In genomic region chr2:101732773-101733256, GRCh38 we compare ENCODE assay signal across 12 cellular contexts. TPM values are rescaled to one million over a fixed set of nuclear protein-coding genes. Genes with fewer than 3 reads are reported as not detected.
DNase-seq lines count a peak whose midpoint lies in the region; ATAC-seq and TF ChIP-seq lines count a peak whose summit lies in the region.
"Had no signal": no experiment of that assay in that cellular context is flagged by ENCODE, and none has a peak within 500 bp of the region (broad histone marks: within the 10 kb centered on the region; RNA-seq: fewer than 3 reads in every experiment).

No MANE protein-coding gene starts in this region.

- DNase-seq in cardiac muscle cell (ENCODE audit: low read depth in 1 of 2, low spot score in 1 of 2) (no peak), left ventricle myocardium superior (no peak), psoas muscle (no peak), mucosa of gallbladder (ENCODE audit: low spot score) (no peak), NOMO-1 treated with dmso at 0.1 percent for 144 hours (lab: John Stamatoyannopoulos, UW; ENCODE audit: unreplicated experiment) (no peak), COR-L47 (lab: John Stamatoyannopoulos, UW) (no peak)
- DNase-seq: activated effector memory CD4-positive, alpha-beta T cell treated with anti-CD3 and anti-CD28 coated beads, Interleukin-2, amount 50 U/mL, for 16 hours; body of pancreas; NCI-H1417 treated with DMSO at 0.1 percent for 48 hours had no signal

- no peaks in the 10 kb centered on the region for H3K27me3 Mint-ChIP-seq in IgD-negative memory B cell
- H3K27me3 Mint-ChIP-seq in dendritic cell treated with granulocyte-macrophage colony-stimulating factor and Interleukin-4, amounts not matched to agents 40 ng/mL and 50 ng/mL, for 4 days = no peaks in the 10 kb centered on the region

- H3K4me1 ChIP-seq in cardiac muscle cell (ENCODE audit: low read depth) (peaks cover 41% of the 10 kb centered on the region), psoas muscle (peaks cover 71% of the 10 kb centered on the region)

- intact Hi-C loops in left ventricle myocardium superior (cut with micrococcal nuclease) (no loop called here), psoas muscle (cut with DNase I) (no loop called here)
- intact Hi-C loops in dendritic cell treated with granulocyte-macrophage colony-stimulating factor and Interleukin-4, amounts not matched to agents 40 ng/mL and 50 ng/mL, for 4 days (cut with micrococcal nuclease) = no loop called here

- peak overlapping the region in 1 of 3 donors; percentile 66 for H3K27ac Mint-ChIP-seq in IgD-negative memory B cell
- peak overlapping the region; percentile 2 for H3K27ac Mint-ChIP-seq in dendritic cell treated with granulocyte-macrophage colony-stimulating factor and Interleukin-4, amounts not matched to agents 40 ng/mL and 50 ng/mL, for 4 days

- H3K36me3 Mint-ChIP-seq in IgD-negative memory B cell = peaks cover 2% of the 10 kb centered on the region
- no peaks in the 10 kb centered on the region for H3K36me3 Mint-ChIP-seq in dendritic cell treated with granulocyte-macrophage colony-stimulating factor and Interleukin-4, amounts not matched to agents 40 ng/mL and 50 ng/mL, for 4 days (ENCODE audit: low read depth)

- H3K27me3 ChIP-seq in cardiac muscle cell (no peaks in the 10 kb centered on the region), psoas muscle (ENCODE audit: insufficient read depth in 3 of 3, low read length in 2 of 3) (no peaks in the 10 kb centered on the region)
- H3K27me3 ChIP-seq: body of pancreas had no signal

- H3K27ac ChIP-seq in cardiac muscle cell (peak overlapping the region; percentile 56), psoas muscle (peak overlapping the region; percentile 85)
- H3K27ac ChIP-seq: body of pancreas had no signal

- H3K9me3 Mint-ChIP-seq in IgD-negative memory B cell = no peaks in the 10 kb centered on the region
- H3K9me3 Mint-ChIP-seq in dendritic cell treated with granulocyte-macrophage colony-stimulating factor and Interleukin-4, amounts not matched to agents 40 ng/mL and 50 ng/mL, for 4 days = no peaks in the 10 kb centered on the region

- WGBS in psoas muscle, 3 donors = 84 to 89% (median 89%) methylated on average over 14 of the region's 14 CpGs

- TF ChIP-seq CTCF in cardiac muscle cell (IDR thresholded peaks at IDR 0.05; ENCODE audit: low read depth, low read length) = no peak
- TF ChIP-seq CTCF in psoas muscle (IDR thresholded peaks at IDR 0.05) = no peak

- ATAC-seq in left ventricle myocardium superior = no peak
- no peak for ATAC-seq in psoas muscle
- ATAC-seq: body of pancreas, sciatic nerve had no signal

- H3K36me3 ChIP-seq in cardiac muscle cell (no peaks in the 10 kb centered on the region), psoas muscle (ENCODE audit: insufficient read depth in 1 of 2, low read depth in 1 of 2) (no peaks in the 10 kb centered on the region)

- H3K9me3 ChIP-seq in cardiac muscle cell (ENCODE audit: low read depth) = no peaks in the 10 kb centered on the region
- H3K9me3 ChIP-seq in psoas muscle = no peaks in the 10 kb centered on the region
- H3K9me3 ChIP-seq: body of pancreas had no signal

- H3K4me3 ChIP-seq in cardiac muscle cell (no peak overlapping the region), psoas muscle (no peak overlapping the region)
- H3K4me3 ChIP-seq: body of pancreas had no signal

- peak overlapping the region in 3 of 4 donors; percentile 9 to 61 (median 41) for H3K4me3 Mint-ChIP-seq in IgD-negative memory B cell
- H3K4me3 Mint-ChIP-seq in dendritic cell treated with granulocyte-macrophage colony-stimulating factor and Interleukin-4, amounts not matched to agents 40 ng/mL and 50 ng/mL, for 4 days = no peak overlapping the region

- peaks cover 68 to 80% (median 70%) of the 10 kb centered on the region in 3 donors for H3K4me1 Mint-ChIP-seq in IgD-negative memory B cell
- H3K4me1 Mint-ChIP-seq in dendritic cell treated with granulocyte-macrophage colony-stimulating factor and Interleukin-4, amounts not matched to agents 40 ng/mL and 50 ng/mL, for 4 days (ENCODE audit: low read depth) = peaks cover 73% of the 10 kb centered on the region

RNA-seq across cellular contexts. Expression of gene MAP4K4, which starts 35.3 kb away (rescaled TPM):
- total RNA-seq in cardiac muscle cell (82.2 and 131 TPM in 2 replicates), left ventricle myocardium superior (99.5 TPM), psoas muscle (10 to 100 TPM; 45.5 to 89.5 (median 80.7) TPM), mucosa of gallbladder (50.9 TPM)
- polyA plus RNA-seq in cardiac muscle cell (61.6 and 71.6 TPM in 2 replicates), IgD-negative memory B cell (9.3 TPM), psoas muscle (10 to 100 TPM; 20.1 to 99.9 (median 54.0) TPM)
